Comparison of ENCODE assay signal across 8 cellular contexts in genomic region chr3:15331072-15331605, GRCh38.
A peak's percentile ranks its signal among the peaks of the same experiment; 100 is the strongest.
DNase-seq lines count a peak whose midpoint lies in the region; ATAC-seq and TF ChIP-seq lines count a peak whose summit lies in the region.

No MANE protein-coding gene starts in this region.

- H3K9ac ChIP-seq in mucosa of stomach (ENCODE audit: low read length): peak overlapping the region; percentile 73

- H3K27me3 ChIP-seq in mucosa of stomach (ENCODE audit: control insufficient read depth, insufficient read depth, low read length): no peaks in the 10 kb centered on the region

- H3K27me3 Mint-ChIP-seq in stimulated activated naive CD8-positive, alpha-beta T cell treated with anti-CD3 and anti-CD28 coated beads, Interleukin-15, Interleukin-2, amounts not matched to agents 100 ng/mL and 50 ng/mL, for 24 hours: peaks cover 3% of the 10 kb centered on the region

- H3K36me3 Mint-ChIP-seq in stimulated activated naive CD8-positive, alpha-beta T cell treated with anti-CD3 and anti-CD28 coated beads, Interleukin-15, Interleukin-2, amounts not matched to agents 100 ng/mL and 50 ng/mL, for 24 hours (ENCODE audit: low read depth): peaks cover 5% of the 10 kb centered on the region

- peak overlapping the region; percentile 84 for H3K4me3 Mint-ChIP-seq in stimulated activated naive CD8-positive, alpha-beta T cell treated with anti-CD3 and anti-CD28 coated beads, Interleukin-15, Interleukin-2, amounts not matched to agents 100 ng/mL and 50 ng/mL, for 24 hours

- no peak for ATAC-seq in stimulated activated naive CD8-positive, alpha-beta T cell treated with anti-CD3 and anti-CD28 coated beads, Interleukin-15, Interleukin-2, amounts not matched to agents 100 U/mL and 50 U/mL, for 24 hours
- ATAC-seq in HG02588 (IDR thresholded peaks at IDR 0.05; ENCODE audit: unreplicated experiment): no peak

- peaks cover 11% of the 10 kb centered on the region for H3K4me1 ChIP-seq in mucosa of stomach (ENCODE audit: control insufficient read depth, insufficient read depth, low read length)

- H3K4me3 ChIP-seq in cardiac fibroblast (replicated peaks in 1 of 2; ENCODE audit: low read depth in 2 of 2, low read length in 2 of 2) (peak overlapping the region; percentile 90 to 98), mucosa of stomach (ENCODE audit: low read length) (peak overlapping the region; percentile 23)

- peaks cover 45% of the 10 kb centered on the region for H3K4me1 Mint-ChIP-seq in stimulated activated naive CD8-positive, alpha-beta T cell treated with anti-CD3 and anti-CD28 coated beads, Interleukin-15, Interleukin-2, amounts not matched to agents 100 ng/mL and 50 ng/mL, for 24 hours (ENCODE audit: low read depth)

- H3K9me3 Mint-ChIP-seq in stimulated activated naive CD8-positive, alpha-beta T cell treated with anti-CD3 and anti-CD28 coated beads, Interleukin-15, Interleukin-2, amounts not matched to agents 100 ng/mL and 50 ng/mL, for 24 hours: no peaks in the 10 kb centered on the region

- H3K36me3 ChIP-seq in mucosa of stomach (ENCODE audit: control insufficient read depth, insufficient read depth, low read length): no peaks in the 10 kb centered on the region

- peak overlapping the region; percentile 57 for H3K27ac Mint-ChIP-seq in stimulated activated naive CD8-positive, alpha-beta T cell treated with anti-CD3 and anti-CD28 coated beads, Interleukin-15, Interleukin-2, amounts not matched to agents 100 ng/mL and 50 ng/mL, for 24 hours

- H3K9me3 ChIP-seq in mucosa of stomach (ENCODE audit: control insufficient read depth, low read length): no peaks in the 10 kb centered on the region

- no peak for TF ChIP-seq CTCF in cardiac fibroblast (IDR thresholded peaks at IDR 0.05; ENCODE audit: low read depth, low read length)

- DNase-seq in stimulated activated naive CD8-positive, alpha-beta T cell treated with anti-CD3 and anti-CD28 coated beads, Interleukin-15, Interleukin-2, amounts not matched to agents 100 U/mL and 50 U/mL, for 24 hours: no peak
- DNase-seq in cardiac fibroblast (ENCODE audit: low read depth in 2 of 2): no peak
- DNase-seq in 8988T: no peak
- DNase-seq in D341Med (ENCODE audit: low spot score): no peak
- DNase-seq in hepatic stellate cell (ENCODE audit: low spot score): no peak
